In the genomic region with DNA sequence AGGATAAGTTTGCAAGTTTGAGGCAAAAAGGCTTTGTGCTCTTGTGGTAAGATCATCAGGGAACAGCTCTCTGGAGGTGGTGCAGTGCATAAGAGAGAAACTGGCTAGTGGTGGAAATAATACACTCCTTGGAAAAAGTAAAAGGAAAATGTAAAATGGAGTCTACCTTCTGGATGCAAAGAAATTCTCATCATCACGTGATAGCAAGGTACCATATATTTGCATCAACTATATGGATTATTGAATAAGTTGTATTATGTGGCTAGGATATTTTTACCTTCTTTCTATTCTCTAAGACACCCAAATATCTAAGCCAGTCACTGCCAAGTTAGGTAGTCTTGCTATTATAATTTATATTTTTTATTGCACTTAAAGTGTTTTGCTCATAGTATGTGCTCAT, we compare ENCODE assay signal across 36 cellular contexts. TPM values are rescaled to one million over a fixed set of nuclear protein-coding genes. Genes with fewer than 3 reads are reported as not detected.
"Had no signal": no experiment of that assay in that cellular context is flagged by ENCODE, and none has a peak within 500 bp of the region (broad histone marks: within the 10 kb centered on the region; RNA-seq: fewer than 3 reads in every experiment).

No MANE protein-coding gene starts in this region.

- H3K27me3 ChIP-seq: MG63 had no signal

- H3K4me2 ChIP-seq: KMS-11 had no signal

- H3K4me3 ChIP-seq: MG63 had no signal

- H3K36me3 ChIP-seq: MG63 had no signal

- H3K9me3 ChIP-seq: MG63 had no signal

- DNase-seq: Karpas-422, Kasumi-1, MG63, MM.1S, MV-4-11, NCI-H1048, NCI-H1092 treated with DMSO at 0.1 percent for 48 hours, NCI-H1105, NCI-H1105 treated with DMSO at 0.1 percent for 48 hours, NCI-H1417, NCI-H1417 treated with DMSO at 0.1 percent for 48 hours, NCI-H1436 treated with DMSO at 0.1 percent for 48 hours, NCI-H146, NCI-H1694, NCI-H1694 treated with DMSO at 0.1 percent for 48 hours, NCI-H187, NCI-H187 treated with DMSO at 0.1 percent for 48 hours, NCI-H1930, NCI-H2029, NCI-H2029 treated with DMSO at 0.1 percent for 48 hours, NCI-H2081, NCI-H2081 treated with DMSO at 0.1 percent for 48 hours, NCI-H2107, NCI-H2171, NCI-H2171 treated with DMSO at 0.1 percent for 48 hours, NCI-H2227 treated with DMSO at 0.1 percent for 48 hours, NCI-H226, NCI-H345, NCI-H446, NCI-H446 treated with DMSO at 0.1 percent for 48 hours, NCI-H510A, NCI-H510A treated with DMSO at 0.1 percent for 48 hours, NCI-H524, NCI-H524 treated with DMSO at 0.1 percent for 48 hours had no signal

- H3K27ac ChIP-seq: KMS-11 had no signal

- H3K9ac ChIP-seq: KMS-11 had no signal

RNA-seq across cellular contexts. Expression of a gene that starts 14.0 kb away (rescaled TPM):
- total RNA-seq: MCF 10A had no signal
